1 cellular context compared by ENCODE assay signal in the genomic region with DNA sequence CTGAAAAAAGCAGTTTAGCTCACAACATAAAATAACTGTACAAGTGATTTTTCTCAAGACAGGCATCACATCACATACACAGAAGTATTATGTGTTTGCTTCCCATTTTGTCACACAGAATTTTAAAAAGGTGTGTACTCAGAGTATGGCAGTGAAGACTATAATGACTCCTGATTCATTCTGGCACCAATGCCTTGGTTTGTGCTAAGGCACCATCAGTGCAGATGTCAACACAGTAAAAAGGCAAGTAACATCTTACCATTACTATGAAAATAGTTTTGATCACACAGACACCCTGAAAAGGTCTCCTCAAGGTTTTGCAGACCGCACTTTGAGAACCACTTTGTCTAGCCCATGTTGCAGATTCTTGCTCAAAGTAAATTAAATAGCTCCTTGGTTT.
TF ChIP-seq lines count a peak whose summit lies in the region.

No MANE protein-coding gene starts in this region.

TF ChIP-seq in GM23338, 12 proteins besides CTCF, POLR2A, EP300 and RAD21 (continued from another document):
- TF ChIP-seq, protein P1, sequence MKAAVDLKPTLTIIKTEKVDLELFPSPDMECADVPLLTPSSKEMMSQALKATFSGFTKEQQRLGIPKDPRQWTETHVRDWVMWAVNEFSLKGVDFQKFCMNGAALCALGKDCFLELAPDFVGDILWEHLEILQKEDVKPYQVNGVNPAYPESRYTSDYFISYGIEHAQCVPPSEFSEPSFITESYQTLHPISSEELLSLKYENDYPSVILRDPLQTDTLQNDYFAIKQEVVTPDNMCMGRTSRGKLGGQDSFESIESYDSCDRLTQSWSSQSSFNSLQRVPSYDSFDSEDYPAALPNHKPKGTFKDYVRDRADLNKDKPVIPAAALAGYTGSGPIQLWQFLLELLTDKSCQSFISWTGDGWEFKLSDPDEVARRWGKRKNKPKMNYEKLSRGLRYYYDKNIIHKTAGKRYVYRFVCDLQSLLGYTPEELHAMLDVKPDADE (IDR thresholded peaks at IDR 0.05) = no peak
- no peak for TF ChIP-seq ZNF331 (CRISPR knock-in tag; IDR thresholded peaks at IDR 0.05; ENCODE audit: low read depth)
- TF ChIP-seq ZNF114 (CRISPR knock-in tag; IDR thresholded peaks at IDR 0.05) = no peak
- TF ChIP-seq, protein P2, sequence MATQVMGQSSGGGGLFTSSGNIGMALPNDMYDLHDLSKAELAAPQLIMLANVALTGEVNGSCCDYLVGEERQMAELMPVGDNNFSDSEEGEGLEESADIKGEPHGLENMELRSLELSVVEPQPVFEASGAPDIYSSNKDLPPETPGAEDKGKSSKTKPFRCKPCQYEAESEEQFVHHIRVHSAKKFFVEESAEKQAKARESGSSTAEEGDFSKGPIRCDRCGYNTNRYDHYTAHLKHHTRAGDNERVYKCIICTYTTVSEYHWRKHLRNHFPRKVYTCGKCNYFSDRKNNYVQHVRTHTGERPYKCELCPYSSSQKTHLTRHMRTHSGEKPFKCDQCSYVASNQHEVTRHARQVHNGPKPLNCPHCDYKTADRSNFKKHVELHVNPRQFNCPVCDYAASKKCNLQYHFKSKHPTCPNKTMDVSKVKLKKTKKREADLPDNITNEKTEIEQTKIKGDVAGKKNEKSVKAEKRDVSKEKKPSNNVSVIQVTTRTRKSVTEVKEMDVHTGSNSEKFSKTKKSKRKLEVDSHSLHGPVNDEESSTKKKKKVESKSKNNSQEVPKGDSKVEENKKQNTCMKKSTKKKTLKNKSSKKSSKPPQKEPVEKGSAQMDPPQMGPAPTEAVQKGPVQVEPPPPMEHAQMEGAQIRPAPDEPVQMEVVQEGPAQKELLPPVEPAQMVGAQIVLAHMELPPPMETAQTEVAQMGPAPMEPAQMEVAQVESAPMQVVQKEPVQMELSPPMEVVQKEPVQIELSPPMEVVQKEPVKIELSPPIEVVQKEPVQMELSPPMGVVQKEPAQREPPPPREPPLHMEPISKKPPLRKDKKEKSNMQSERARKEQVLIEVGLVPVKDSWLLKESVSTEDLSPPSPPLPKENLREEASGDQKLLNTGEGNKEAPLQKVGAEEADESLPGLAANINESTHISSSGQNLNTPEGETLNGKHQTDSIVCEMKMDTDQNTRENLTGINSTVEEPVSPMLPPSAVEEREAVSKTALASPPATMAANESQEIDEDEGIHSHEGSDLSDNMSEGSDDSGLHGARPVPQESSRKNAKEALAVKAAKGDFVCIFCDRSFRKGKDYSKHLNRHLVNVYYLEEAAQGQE (IDR thresholded peaks at IDR 0.05; ENCODE audit: unreplicated experiment) = no peak
- TF ChIP-seq EZH2 (IDR thresholded peaks at IDR 0.05; ENCODE audit: low read depth, unreplicated experiment) = no peak
- TF ChIP-seq NANOG (IDR thresholded peaks at IDR 0.05; ENCODE audit: borderline replicate concordance) = no peak
- no peak for TF ChIP-seq JUNB (IDR thresholded peaks at IDR 0.05; ENCODE audit: unreplicated experiment)
- no peak for TF ChIP-seq CREB1 (CRISPR knock-in tag; IDR thresholded peaks at IDR 0.05; ENCODE audit: low read depth)
- TF ChIP-seq, protein P3, sequence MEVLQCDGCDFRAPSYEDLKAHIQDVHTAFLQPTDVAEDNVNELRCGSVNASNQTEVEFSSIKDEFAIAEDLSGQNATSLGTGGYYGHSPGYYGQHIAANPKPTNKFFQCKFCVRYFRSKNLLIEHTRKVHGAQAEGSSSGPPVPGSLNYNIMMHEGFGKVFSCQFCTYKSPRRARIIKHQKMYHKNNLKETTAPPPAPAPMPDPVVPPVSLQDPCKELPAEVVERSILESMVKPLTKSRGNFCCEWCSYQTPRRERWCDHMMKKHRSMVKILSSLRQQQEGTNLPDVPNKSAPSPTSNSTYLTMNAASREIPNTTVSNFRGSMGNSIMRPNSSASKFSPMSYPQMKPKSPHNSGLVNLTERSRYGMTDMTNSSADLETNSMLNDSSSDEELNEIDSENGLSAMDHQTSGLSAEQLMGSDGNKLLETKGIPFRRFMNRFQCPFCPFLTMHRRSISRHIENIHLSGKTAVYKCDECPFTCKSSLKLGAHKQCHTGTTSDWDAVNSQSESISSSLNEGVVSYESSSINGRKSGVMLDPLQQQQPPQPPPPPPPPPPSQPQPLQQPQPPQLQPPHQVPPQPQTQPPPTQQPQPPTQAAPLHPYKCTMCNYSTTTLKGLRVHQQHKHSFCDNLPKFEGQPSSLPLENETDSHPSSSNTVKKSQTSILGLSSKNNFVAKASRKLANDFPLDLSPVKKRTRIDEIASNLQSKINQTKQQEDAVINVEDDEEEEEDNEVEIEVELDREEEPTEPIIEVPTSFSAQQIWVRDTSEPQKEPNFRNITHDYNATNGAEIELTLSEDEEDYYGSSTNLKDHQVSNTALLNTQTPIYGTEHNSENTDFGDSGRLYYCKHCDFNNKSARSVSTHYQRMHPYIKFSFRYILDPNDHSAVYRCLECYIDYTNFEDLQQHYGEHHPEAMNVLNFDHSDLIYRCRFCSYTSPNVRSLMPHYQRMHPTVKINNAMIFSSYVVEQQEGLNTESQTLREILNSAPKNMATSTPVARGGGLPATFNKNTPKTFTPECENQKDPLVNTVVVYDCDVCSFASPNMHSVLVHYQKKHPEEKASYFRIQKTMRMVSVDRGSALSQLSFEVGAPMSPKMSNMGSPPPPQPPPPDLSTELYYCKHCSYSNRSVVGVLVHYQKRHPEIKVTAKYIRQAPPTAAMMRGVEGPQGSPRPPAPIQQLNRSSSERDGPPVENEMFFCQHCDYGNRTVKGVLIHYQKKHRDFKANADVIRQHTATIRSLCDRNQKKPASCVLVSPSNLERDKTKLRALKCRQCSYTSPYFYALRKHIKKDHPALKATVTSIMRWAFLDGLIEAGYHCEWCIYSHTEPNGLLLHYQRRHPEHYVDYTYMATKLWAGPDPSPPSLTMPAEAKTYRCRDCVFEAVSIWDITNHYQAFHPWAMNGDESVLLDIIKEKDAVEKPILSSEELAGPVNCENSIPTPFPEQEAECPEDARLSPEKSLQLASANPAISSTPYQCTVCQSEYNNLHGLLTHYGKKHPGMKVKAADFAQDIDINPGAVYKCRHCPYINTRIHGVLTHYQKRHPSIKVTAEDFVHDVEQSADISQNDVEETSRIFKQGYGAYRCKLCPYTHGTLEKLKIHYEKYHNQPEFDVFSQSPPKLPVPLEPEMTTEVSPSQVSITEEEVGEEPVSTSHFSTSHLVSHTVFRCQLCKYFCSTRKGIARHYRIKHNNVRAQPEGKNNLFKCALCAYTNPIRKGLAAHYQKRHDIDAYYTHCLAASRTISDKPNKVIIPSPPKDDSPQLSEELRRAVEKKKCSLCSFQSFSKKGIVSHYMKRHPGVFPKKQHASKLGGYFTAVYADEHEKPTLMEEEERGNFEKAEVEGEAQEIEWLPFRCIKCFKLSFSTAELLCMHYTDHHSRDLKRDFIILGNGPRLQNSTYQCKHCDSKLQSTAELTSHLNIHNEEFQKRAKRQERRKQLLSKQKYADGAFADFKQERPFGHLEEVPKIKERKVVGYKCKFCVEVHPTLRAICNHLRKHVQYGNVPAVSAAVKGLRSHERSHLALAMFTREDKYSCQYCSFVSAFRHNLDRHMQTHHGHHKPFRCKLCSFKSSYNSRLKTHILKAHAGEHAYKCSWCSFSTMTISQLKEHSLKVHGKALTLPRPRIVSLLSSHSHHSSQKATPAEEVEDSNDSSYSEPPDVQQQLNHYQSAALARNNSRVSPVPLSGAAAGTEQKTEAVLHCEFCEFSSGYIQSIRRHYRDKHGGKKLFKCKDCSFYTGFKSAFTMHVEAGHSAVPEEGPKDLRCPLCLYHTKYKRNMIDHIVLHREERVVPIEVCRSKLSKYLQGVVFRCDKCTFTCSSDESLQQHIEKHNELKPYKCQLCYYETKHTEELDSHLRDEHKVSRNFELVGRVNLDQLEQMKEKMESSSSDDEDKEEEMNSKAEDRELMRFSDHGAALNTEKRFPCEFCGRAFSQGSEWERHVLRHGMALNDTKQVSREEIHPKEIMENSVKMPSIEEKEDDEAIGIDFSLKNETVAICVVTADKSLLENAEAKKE (CRISPR knock-in tag; IDR thresholded peaks at IDR 0.05) = no peak
TF ChIP-seq in GM23338: peak in this region for 0.
